11 cellular contexts compared by ENCODE assay signal in genomic region chr6:24951831-24952299, GRCh38. TPM values are rescaled to one million over a fixed set of nuclear protein-coding genes. Genes with fewer than 3 reads are reported as not detected.
DNase-seq lines count a peak whose midpoint lies in the region; ATAC-seq and TF ChIP-seq lines count a peak whose summit lies in the region.
"Had no signal": no experiment of that assay in that cellular context is flagged by ENCODE, and none has a peak within 500 bp of the region (broad histone marks: within the 10 kb centered on the region; RNA-seq: fewer than 3 reads in every experiment).

No MANE protein-coding gene starts in this region.

- TF ChIP-seq POLR2A in thyroid gland (IDR thresholded peaks at IDR 0.05): no peak

- H3K9me3 Mint-ChIP-seq in naive B cell: peaks cover 4 to 17% (median 12%) of the 10 kb centered on the region in 7 donors

- H3K27me3 Mint-ChIP-seq in naive B cell: no peaks in the 10 kb centered on the region

- DNase-seq in GM12865 (ENCODE audit: low read depth) (peak; percentile 70), NOMO-1 (lab: John Stamatoyannopoulos, UW; ENCODE audit: unreplicated experiment in 2 of 2) (peak; percentile 96 to 99), activated T-helper 1 cell treated with Interleukin-2 at 50 U/mL for 16 hours (ENCODE audit: low read depth) (peak; percentile 29), naive B cell (peak; percentile 83), NCI-H345 (lab: John Stamatoyannopoulos, UW) (no peak), thyroid gland (no peak), superior temporal gyrus (ENCODE audit: extremely low spot score) (no peak)
- DNase-seq: islet precursor cell, NCI-H1930 had no signal

- no peak overlapping the region for H3K27ac ChIP-seq in thyroid gland
- H3K27ac ChIP-seq: adrenal gland, prostate gland had no signal

- H3K9me3 ChIP-seq in thyroid gland: no peaks in the 10 kb centered on the region
- H3K9me3 ChIP-seq: adrenal gland, prostate gland had no signal

- peaks cover 0 to 13% of the 10 kb centered on the region in 2 donors for H3K4me1 ChIP-seq in thyroid gland
- H3K4me1 ChIP-seq: adrenal gland, prostate gland had no signal

- H3K4me3 Mint-ChIP-seq in naive B cell: peak overlapping the region; percentile 71 to 88 (median 80)

- H3K4me1 Mint-ChIP-seq in naive B cell: peaks cover 78 to 99% (median 91%) of the 10 kb centered on the region in 3 donors

- ATAC-seq in naive B cell (ENCODE audit: low read depth in 2 of 2): peak; percentile 72 to 76

- H3K36me3 Mint-ChIP-seq in naive B cell: peaks cover 13 to 14% of the 10 kb centered on the region in 2 donors

- no peaks in the 10 kb centered on the region for H3K27me3 ChIP-seq in thyroid gland
- H3K27me3 ChIP-seq: adrenal gland had no signal

- peak overlapping the region; percentile 95 to 99 (median 97) for H3K27ac Mint-ChIP-seq in naive B cell

- intact Hi-C loops in thyroid gland (cut with DNase I): no loop called here

- H3K36me3 ChIP-seq in thyroid gland: no peaks in the 10 kb centered on the region
- H3K36me3 ChIP-seq: adrenal gland, prostate gland had no signal

- TF ChIP-seq CTCF in GM12865 (IDR thresholded peaks at IDR 0.05; ENCODE audit: insufficient read depth, low read depth, low read length, missing control alignments): no peak
- no peak for TF ChIP-seq CTCF in thyroid gland (IDR thresholded peaks at IDR 0.05)

- H3K4me3 ChIP-seq in GM12865 (ENCODE audit: low read depth, low read length) (no peak overlapping the region), thyroid gland (replicated peaks in 1 of 3) (no peak overlapping the region)
- H3K4me3 ChIP-seq: adrenal gland, prostate gland had no signal

- 88 to 90% methylated on average over 5 of the region's 5 CpGs for WGBS in thyroid gland, 2 donors

RNA-seq across cellular contexts. Expression of gene RIPOR2, which starts 16.1 kb away (rescaled TPM):
- polyA plus RNA-seq in naive B cell (ENCODE audit: low read depth in 6 of 6): 100 to 1,000 TPM; 464 to 666 (median 484) TPM
- 10 to 100 TPM in 1 of 4 donors, 1 to 10 TPM in 3; 3.1 to 13.0 (median 8.4) TPM for total RNA-seq in thyroid gland

Comparison
In these comparisons a context has a peak if more than half of its experiments do, and no peak if none do; other contexts are left out.
1. DNase-seq: peak in GM12865 (single experiment), NOMO-1 (2 of 2), activated T-helper 1 cell treated with Interleukin-2 at 50 U/mL for 16 hours (single experiment) and naive B cell (single experiment); none in NCI-H345 (single experiment), thyroid gland (0 of 2) and superior temporal gyrus (single experiment).